1 cellular context compared by ENCODE assay signal in the genomic region with DNA sequence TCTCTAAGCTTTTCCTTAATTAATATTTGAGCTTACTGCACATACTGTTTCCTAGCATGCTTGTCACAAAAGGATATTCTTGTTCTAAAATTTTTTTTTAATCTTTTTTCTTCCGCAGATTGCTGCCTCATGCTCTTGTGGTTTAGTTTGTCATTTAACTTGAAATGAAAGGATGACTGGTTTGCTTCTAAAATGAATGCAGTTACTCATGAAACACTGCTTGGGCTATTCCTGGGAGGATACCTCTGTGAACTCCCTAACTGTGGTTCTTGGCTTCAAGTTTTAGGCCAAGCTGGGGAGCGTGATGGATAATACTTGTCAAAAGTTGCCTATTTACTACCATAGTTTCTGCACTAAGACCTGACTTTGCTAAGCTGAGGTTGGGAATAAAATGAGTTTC.
TF ChIP-seq lines count a peak whose summit lies in the region.

No MANE protein-coding gene starts in this region.

TF ChIP-seq in GM23338, 12 proteins besides CTCF, POLR2A, EP300 and RAD21 (continued from another document):
- TF ChIP-seq, protein P1, sequence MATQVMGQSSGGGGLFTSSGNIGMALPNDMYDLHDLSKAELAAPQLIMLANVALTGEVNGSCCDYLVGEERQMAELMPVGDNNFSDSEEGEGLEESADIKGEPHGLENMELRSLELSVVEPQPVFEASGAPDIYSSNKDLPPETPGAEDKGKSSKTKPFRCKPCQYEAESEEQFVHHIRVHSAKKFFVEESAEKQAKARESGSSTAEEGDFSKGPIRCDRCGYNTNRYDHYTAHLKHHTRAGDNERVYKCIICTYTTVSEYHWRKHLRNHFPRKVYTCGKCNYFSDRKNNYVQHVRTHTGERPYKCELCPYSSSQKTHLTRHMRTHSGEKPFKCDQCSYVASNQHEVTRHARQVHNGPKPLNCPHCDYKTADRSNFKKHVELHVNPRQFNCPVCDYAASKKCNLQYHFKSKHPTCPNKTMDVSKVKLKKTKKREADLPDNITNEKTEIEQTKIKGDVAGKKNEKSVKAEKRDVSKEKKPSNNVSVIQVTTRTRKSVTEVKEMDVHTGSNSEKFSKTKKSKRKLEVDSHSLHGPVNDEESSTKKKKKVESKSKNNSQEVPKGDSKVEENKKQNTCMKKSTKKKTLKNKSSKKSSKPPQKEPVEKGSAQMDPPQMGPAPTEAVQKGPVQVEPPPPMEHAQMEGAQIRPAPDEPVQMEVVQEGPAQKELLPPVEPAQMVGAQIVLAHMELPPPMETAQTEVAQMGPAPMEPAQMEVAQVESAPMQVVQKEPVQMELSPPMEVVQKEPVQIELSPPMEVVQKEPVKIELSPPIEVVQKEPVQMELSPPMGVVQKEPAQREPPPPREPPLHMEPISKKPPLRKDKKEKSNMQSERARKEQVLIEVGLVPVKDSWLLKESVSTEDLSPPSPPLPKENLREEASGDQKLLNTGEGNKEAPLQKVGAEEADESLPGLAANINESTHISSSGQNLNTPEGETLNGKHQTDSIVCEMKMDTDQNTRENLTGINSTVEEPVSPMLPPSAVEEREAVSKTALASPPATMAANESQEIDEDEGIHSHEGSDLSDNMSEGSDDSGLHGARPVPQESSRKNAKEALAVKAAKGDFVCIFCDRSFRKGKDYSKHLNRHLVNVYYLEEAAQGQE (IDR thresholded peaks at IDR 0.05; ENCODE audit: unreplicated experiment), result no peak
- no peak for TF ChIP-seq POLR2AphosphoS5 (IDR thresholded peaks at IDR 0.05; ENCODE audit: low read depth)
- TF ChIP-seq CREB1 (CRISPR knock-in tag; IDR thresholded peaks at IDR 0.05; ENCODE audit: low read depth), result no peak
- TF ChIP-seq STAT1 (IDR thresholded peaks at IDR 0.05; ENCODE audit: unreplicated experiment), result no peak
- TF ChIP-seq EZH2 (IDR thresholded peaks at IDR 0.05; ENCODE audit: low read depth, unreplicated experiment), result no peak
- TF ChIP-seq, protein P2, sequence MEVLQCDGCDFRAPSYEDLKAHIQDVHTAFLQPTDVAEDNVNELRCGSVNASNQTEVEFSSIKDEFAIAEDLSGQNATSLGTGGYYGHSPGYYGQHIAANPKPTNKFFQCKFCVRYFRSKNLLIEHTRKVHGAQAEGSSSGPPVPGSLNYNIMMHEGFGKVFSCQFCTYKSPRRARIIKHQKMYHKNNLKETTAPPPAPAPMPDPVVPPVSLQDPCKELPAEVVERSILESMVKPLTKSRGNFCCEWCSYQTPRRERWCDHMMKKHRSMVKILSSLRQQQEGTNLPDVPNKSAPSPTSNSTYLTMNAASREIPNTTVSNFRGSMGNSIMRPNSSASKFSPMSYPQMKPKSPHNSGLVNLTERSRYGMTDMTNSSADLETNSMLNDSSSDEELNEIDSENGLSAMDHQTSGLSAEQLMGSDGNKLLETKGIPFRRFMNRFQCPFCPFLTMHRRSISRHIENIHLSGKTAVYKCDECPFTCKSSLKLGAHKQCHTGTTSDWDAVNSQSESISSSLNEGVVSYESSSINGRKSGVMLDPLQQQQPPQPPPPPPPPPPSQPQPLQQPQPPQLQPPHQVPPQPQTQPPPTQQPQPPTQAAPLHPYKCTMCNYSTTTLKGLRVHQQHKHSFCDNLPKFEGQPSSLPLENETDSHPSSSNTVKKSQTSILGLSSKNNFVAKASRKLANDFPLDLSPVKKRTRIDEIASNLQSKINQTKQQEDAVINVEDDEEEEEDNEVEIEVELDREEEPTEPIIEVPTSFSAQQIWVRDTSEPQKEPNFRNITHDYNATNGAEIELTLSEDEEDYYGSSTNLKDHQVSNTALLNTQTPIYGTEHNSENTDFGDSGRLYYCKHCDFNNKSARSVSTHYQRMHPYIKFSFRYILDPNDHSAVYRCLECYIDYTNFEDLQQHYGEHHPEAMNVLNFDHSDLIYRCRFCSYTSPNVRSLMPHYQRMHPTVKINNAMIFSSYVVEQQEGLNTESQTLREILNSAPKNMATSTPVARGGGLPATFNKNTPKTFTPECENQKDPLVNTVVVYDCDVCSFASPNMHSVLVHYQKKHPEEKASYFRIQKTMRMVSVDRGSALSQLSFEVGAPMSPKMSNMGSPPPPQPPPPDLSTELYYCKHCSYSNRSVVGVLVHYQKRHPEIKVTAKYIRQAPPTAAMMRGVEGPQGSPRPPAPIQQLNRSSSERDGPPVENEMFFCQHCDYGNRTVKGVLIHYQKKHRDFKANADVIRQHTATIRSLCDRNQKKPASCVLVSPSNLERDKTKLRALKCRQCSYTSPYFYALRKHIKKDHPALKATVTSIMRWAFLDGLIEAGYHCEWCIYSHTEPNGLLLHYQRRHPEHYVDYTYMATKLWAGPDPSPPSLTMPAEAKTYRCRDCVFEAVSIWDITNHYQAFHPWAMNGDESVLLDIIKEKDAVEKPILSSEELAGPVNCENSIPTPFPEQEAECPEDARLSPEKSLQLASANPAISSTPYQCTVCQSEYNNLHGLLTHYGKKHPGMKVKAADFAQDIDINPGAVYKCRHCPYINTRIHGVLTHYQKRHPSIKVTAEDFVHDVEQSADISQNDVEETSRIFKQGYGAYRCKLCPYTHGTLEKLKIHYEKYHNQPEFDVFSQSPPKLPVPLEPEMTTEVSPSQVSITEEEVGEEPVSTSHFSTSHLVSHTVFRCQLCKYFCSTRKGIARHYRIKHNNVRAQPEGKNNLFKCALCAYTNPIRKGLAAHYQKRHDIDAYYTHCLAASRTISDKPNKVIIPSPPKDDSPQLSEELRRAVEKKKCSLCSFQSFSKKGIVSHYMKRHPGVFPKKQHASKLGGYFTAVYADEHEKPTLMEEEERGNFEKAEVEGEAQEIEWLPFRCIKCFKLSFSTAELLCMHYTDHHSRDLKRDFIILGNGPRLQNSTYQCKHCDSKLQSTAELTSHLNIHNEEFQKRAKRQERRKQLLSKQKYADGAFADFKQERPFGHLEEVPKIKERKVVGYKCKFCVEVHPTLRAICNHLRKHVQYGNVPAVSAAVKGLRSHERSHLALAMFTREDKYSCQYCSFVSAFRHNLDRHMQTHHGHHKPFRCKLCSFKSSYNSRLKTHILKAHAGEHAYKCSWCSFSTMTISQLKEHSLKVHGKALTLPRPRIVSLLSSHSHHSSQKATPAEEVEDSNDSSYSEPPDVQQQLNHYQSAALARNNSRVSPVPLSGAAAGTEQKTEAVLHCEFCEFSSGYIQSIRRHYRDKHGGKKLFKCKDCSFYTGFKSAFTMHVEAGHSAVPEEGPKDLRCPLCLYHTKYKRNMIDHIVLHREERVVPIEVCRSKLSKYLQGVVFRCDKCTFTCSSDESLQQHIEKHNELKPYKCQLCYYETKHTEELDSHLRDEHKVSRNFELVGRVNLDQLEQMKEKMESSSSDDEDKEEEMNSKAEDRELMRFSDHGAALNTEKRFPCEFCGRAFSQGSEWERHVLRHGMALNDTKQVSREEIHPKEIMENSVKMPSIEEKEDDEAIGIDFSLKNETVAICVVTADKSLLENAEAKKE (CRISPR knock-in tag; IDR thresholded peaks at IDR 0.05), result no peak
- TF ChIP-seq JUNB (IDR thresholded peaks at IDR 0.05; ENCODE audit: unreplicated experiment), result no peak
